ENCODE assay signal across 19 cellular contexts in genomic region chr10:3709456-3709855, GRCh38.
"Had no signal": no experiment of that assay in that cellular context is flagged by ENCODE, and none has a peak within 500 bp of the region (broad histone marks: within the 10 kb centered on the region; RNA-seq: fewer than 3 reads in every experiment).

No MANE protein-coding gene starts in this region.

- H3K27me3 Mint-ChIP-seq: dendritic cell treated with granulocyte-macrophage colony-stimulating factor and Interleukin-4, amounts not matched to agents 40 ng/mL and 50 ng/mL, for 4 days; effector memory CD8-positive, alpha-beta T cell had no signal

- H3K36me3 ChIP-seq: colonic mucosa, esophagus squamous epithelium, gastroesophageal sphincter, heart left ventricle, left lung, lower lobe of right lung had no signal

- H3K27ac Mint-ChIP-seq: dendritic cell treated with granulocyte-macrophage colony-stimulating factor and Interleukin-4, amounts not matched to agents 40 ng/mL and 50 ng/mL, for 4 days; effector memory CD8-positive, alpha-beta T cell; endodermal cell had no signal

- H3K9me3 ChIP-seq: colonic mucosa, esophagus squamous epithelium had no signal

- H3K27me3 ChIP-seq: colonic mucosa, esophagus squamous epithelium, foreskin keratinocyte, gastroesophageal sphincter, heart left ventricle, left lung had no signal

- H3K4me3 Mint-ChIP-seq: dendritic cell treated with granulocyte-macrophage colony-stimulating factor and Interleukin-4, amounts not matched to agents 40 ng/mL and 50 ng/mL, for 4 days; effector memory CD8-positive, alpha-beta T cell; endodermal cell had no signal

- H3K4me1 ChIP-seq: colonic mucosa, esophagus squamous epithelium, foreskin keratinocyte, gastroesophageal sphincter, lower lobe of right lung had no signal

- H3K27ac ChIP-seq: colonic mucosa, epithelial cell of prostate, esophagus squamous epithelium, foreskin keratinocyte, gastroesophageal sphincter, heart left ventricle, left lung, lower lobe of right lung had no signal

- ATAC-seq: effector memory CD8-positive, alpha-beta T cell; esophagus mucosa; foreskin keratinocyte; gastroesophageal sphincter; heart left ventricle; left lung; left ventricle myocardium superior; lower lobe of right lung had no signal

- H3K4me3 ChIP-seq: colonic mucosa, esophagus squamous epithelium, gastroesophageal sphincter, heart left ventricle, left lung, lower lobe of right lung had no signal

- H3K9me3 Mint-ChIP-seq: effector memory CD8-positive, alpha-beta T cell had no signal

- DNase-seq: colonic mucosa; cortex of kidney; effector CD8-positive, alpha-beta T cell; effector memory CD8-positive, alpha-beta T cell; endodermal cell; erythroblast; esophagus squamous epithelium; foreskin keratinocyte; heart left ventricle; hippocampal formation; left cardiac atrium; left lung; left ventricle myocardium superior; lower lobe of right lung; midbrain had no signal
